15 cellular contexts compared by ENCODE assay signal in the genomic region with DNA sequence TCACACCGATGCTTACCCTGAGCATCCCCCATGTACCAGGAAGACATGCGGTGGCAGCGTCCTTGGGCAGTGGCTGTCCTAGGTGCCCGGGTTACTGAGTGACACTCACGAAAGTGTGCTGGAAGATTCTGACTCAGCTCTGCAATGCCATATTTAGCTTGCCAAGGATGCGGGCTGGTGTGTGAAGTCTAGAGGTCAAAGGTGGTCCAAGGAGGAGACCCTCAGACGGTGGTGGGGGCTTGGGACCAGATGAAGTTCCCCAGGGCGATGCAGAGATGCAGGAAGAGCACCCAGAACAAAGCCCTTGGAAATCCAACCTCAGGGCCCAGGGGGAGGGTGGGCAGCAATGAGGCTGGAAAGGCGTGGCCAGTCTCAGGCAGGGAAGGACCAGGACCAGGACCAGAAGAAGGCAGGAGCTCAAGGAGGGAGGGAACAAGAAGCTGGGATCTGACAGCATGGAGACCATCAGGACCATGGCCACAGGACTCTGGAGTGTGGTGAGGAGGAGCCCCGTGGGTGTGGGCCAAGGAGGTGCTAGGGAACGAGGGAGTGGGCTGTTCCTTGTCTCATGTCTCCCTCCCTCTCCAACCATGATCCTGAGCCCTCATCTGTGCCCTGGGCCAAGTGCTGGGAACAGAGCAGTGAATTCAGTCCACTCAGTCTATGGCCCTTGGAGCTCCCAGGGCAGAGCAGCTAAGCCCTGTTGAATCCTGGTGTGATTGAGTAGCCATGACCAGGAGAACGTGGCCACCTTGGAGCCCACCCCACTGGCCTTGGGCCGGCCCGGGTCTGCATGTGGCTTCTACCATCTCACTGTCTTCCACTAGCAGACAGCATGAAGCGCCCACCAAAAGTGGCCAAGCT.
"Had no signal": no experiment of that assay in that cellular context is flagged by ENCODE, and none has a peak within 500 bp of the region (broad histone marks: within the 10 kb centered on the region; RNA-seq: fewer than 3 reads in every experiment).

No MANE protein-coding gene starts in this region.

- DNase-seq: activated effector memory CD4-positive, alpha-beta T cell treated with Interleukin-2 at 50 U/mL for 16 hours; activated naive CD4-positive, alpha-beta T cell treated with anti-CD3 and anti-CD28 coated beads, Interleukin-2, amount 50 U/mL, for 16 hours; activated T-cell treated with anti-CD3 and anti-CD28 coated beads, Interleukin-2, amount 50 U/mL, for 4 hours; cortex of kidney; effector CD4-positive, alpha-beta T cell; foreskin melanocyte; kidney glomerular epithelial cell; stimulated activated CD4-positive, alpha-beta T cell treated with anti-CD3 and anti-CD28 coated beads, Interleukin-12 subunit alpha, Interleukin-12 subunit beta, amount 100 ng/mL, for 4 hours; stimulated activated CD4-positive, alpha-beta T cell treated with anti-CD3 and anti-CD28 coated beads, Interleukin-2, amount 100 ng/mL, for 24 hours; T-helper 9 cell had no signal

- H3K36me3 ChIP-seq: ovary had no signal

- H3K9me3 ChIP-seq: body of pancreas, ovary had no signal

- H3K4me1 ChIP-seq: body of pancreas had no signal

- H3K27ac Mint-ChIP-seq: mesothelial cell of epicardium had no signal

- H3K27me3 ChIP-seq: body of pancreas, ovary had no signal

- H3K4me3 Mint-ChIP-seq: activated T-cell treated with anti-CD3 and anti-CD28 coated beads, Interleukin-2, amount 50 U/mL, for 4 hours; central memory CD8-positive, alpha-beta T cell; mesothelial cell of epicardium had no signal

- H3K36me3 Mint-ChIP-seq: mesothelial cell of epicardium had no signal

- ATAC-seq: activated CD4-positive, CD25-positive, alpha-beta regulatory T cell treated with anti-CD3 and anti-CD28 coated beads, Interleukin-2, amount 50 U/mL, for 24 hours; activated T-cell treated with anti-CD3 and anti-CD28 coated beads, Interleukin-2, amount 50 U/mL, for 4 hours; body of pancreas had no signal

- H3K9me3 Mint-ChIP-seq: activated T-cell treated with anti-CD3 and anti-CD28 coated beads, Interleukin-2, amount 50 U/mL, for 4 hours; central memory CD8-positive, alpha-beta T cell; mesothelial cell of epicardium had no signal

- H3K27ac ChIP-seq: body of pancreas, ovary had no signal

- H3K4me3 ChIP-seq: body of pancreas, ovary had no signal
